17 cellular contexts compared by ENCODE assay signal in the genomic region with DNA sequence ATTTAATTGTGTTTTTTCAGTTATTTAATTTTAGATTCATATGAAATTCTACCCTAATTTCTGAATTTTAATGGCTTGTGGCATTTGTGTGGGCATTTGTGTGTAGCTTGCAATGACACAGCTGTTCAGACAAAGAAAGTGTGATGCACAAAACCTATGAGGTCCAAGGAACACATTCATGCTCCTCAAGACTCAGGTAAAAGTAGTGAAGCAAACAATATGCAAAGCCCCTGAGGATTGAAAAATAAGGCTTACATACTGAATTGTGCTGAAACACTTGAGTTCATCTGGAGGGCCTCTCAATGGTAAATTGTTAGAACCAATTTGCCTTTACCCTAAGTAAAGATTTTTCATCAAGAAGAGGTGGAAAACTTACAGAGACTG. TPM values are rescaled to one million over a fixed set of nuclear protein-coding genes. Genes with fewer than 3 reads are reported as not detected.
A peak's percentile ranks its signal among the peaks of the same experiment; 100 is the strongest.
DNase-seq lines count a peak whose midpoint lies in the region; ATAC-seq and TF ChIP-seq lines count a peak whose summit lies in the region.
"Had no signal": no experiment of that assay in that cellular context is flagged by ENCODE, and none has a peak within 500 bp of the region (broad histone marks: within the 10 kb centered on the region; RNA-seq: fewer than 3 reads in every experiment).

No MANE protein-coding gene starts in this region.

- peak overlapping the region; percentile 96 for H3K27ac ChIP-seq in DND-41 (ENCODE audit: low read length)
- peak overlapping the region; percentile 46 for H3K27ac ChIP-seq in epithelial cell of prostate
- H3K27ac ChIP-seq: esophagus squamous epithelium, neutrophil had no signal

- H3K4me2 ChIP-seq in DND-41 (ENCODE audit: insufficient read depth, low read length): peak overlapping the region; percentile 36

- no peaks in the 10 kb centered on the region for H3K27me3 ChIP-seq in DND-41 (ENCODE audit: insufficient read depth, low read length, poor library complexity)
- H3K27me3 ChIP-seq: esophagus squamous epithelium, heart right ventricle, neutrophil had no signal

- H3K4me1 Mint-ChIP-seq in activated CD8-positive, alpha-beta T cell treated with anti-CD3 and anti-CD28 coated beads for 36 hours (ENCODE audit: low read depth): peaks cover 41% of the 10 kb centered on the region

- peak overlapping the region; percentile 69 for H3K9ac ChIP-seq in DND-41 (ENCODE audit: low read depth, low read length)

- ATAC-seq in DND-41 (ENCODE audit: insufficient read depth, low read depth) (peak; percentile 52), GM19395 (IDR thresholded peaks at IDR 0.05; ENCODE audit: unreplicated experiment) (peak; percentile 40), HG03432 (IDR thresholded peaks at IDR 0.05; ENCODE audit: unreplicated experiment) (peak; percentile 34), left cardiac atrium (no peak)
- no peak for ATAC-seq in activated CD8-positive, alpha-beta T cell treated with anti-CD3 and anti-CD28 coated beads for 36 hours

- peak; percentile 53 for DNase-seq in DND-41
- no peak for DNase-seq in epithelial cell of prostate (ENCODE audit: low read depth, low spot score)
- DNase-seq in left cardiac atrium: no peak
- DNase-seq in NCI-H69 (lab: John Stamatoyannopoulos, UW): no peak
- no peak for DNase-seq in activated CD8-positive, alpha-beta T cell treated with anti-CD3 and anti-CD28 coated beads for 36 hours
- DNase-seq in NCI-H1105 treated with DMSO at 0.1 percent for 48 hours (lab: John Stamatoyannopoulos, UW): no peak
- DNase-seq: activated CD4-positive, CD25-positive, alpha-beta regulatory T cell treated with anti-CD3 and anti-CD28 coated beads, Interleukin-2, amount 50 U/mL, for 72 hours; activated naive CD4-positive, alpha-beta T cell; esophagus squamous epithelium; heart right ventricle; NCI-H2029; NCI-H774 had no signal

- intact Hi-C loops in left cardiac atrium (cut with DNase I): no loop called here
- intact Hi-C loops in activated CD8-positive, alpha-beta T cell treated with anti-CD3 and anti-CD28 coated beads for 36 hours (cut with micrococcal nuclease): no loop called here

- peaks cover 4% of the 10 kb centered on the region for H3K36me3 ChIP-seq in DND-41 (ENCODE audit: insufficient read depth, low read length)
- H3K36me3 ChIP-seq: esophagus squamous epithelium, heart right ventricle, neutrophil had no signal

- CTCF ChIA-PET in activated CD8-positive, alpha-beta T cell treated with anti-CD3 and anti-CD28 coated beads for 36 hours (lab: Charles Lee): interaction anchor here (1.0 to 1.4 kb wide), 4 partner anchors 9 to 41 kb away, joined by 3 to 5 read pairs (median 4); no protein-coding TSS in a partner anchor

- H3K4me3 ChIP-seq in DND-41 (ENCODE audit: low read depth in 1 of 2, low read length in 2 of 2): no peak overlapping the region
- H3K4me3 ChIP-seq: esophagus squamous epithelium, heart right ventricle had no signal

- H3K9me3 Mint-ChIP-seq in activated CD8-positive, alpha-beta T cell treated with anti-CD3 and anti-CD28 coated beads for 36 hours: peaks cover 5% of the 10 kb centered on the region

- peaks cover 17% of the 10 kb centered on the region for H3K79me2 ChIP-seq in DND-41 (ENCODE audit: insufficient read depth, low read length)

- H3K36me3 Mint-ChIP-seq in activated CD8-positive, alpha-beta T cell treated with anti-CD3 and anti-CD28 coated beads for 36 hours (ENCODE audit: low read depth): peaks cover 20% of the 10 kb centered on the region

- H2AFZ ChIP-seq in DND-41 (ENCODE audit: low read depth, low read length): no peak overlapping the region

- POLR2A ChIA-PET in activated CD8-positive, alpha-beta T cell treated with anti-CD3 and anti-CD28 coated beads for 36 hours (lab: Charles Lee): interaction anchor here (0.9 to 1.2 kb wide), 4 partner anchors 10 to 31 kb away, joined by 3 read pairs; no protein-coding TSS in a partner anchor

- no peaks in the 10 kb centered on the region for H3K27me3 Mint-ChIP-seq in activated CD8-positive, alpha-beta T cell treated with anti-CD3 and anti-CD28 coated beads for 36 hours

- peaks cover 83% of the 10 kb centered on the region for H3K4me1 ChIP-seq in DND-41 (ENCODE audit: insufficient read depth, low read length)

- H3K27ac Mint-ChIP-seq in activated CD8-positive, alpha-beta T cell treated with anti-CD3 and anti-CD28 coated beads for 36 hours: no peak overlapping the region

- H3K4me3 Mint-ChIP-seq in activated CD8-positive, alpha-beta T cell treated with anti-CD3 and anti-CD28 coated beads for 36 hours: no peak overlapping the region

- TF ChIP-seq CTCF in DND-41 (IDR thresholded peaks at IDR 0.05; ENCODE audit: borderline replicate concordance, extremely low read depth, low read length, poor library complexity, severe bottlenecking): no peak
- no peak for TF ChIP-seq CTCF in activated CD8-positive, alpha-beta T cell treated with anti-CD3 and anti-CD28 coated beads for 36 hours (IDR thresholded peaks at IDR 0.05)

- H3K9me3 ChIP-seq in DND-41 (ENCODE audit: insufficient read depth, low read length, severe bottlenecking): no peaks in the 10 kb centered on the region
- H3K9me3 ChIP-seq: esophagus squamous epithelium, heart right ventricle, neutrophil had no signal

- no peaks in the 10 kb centered on the region for H4K20me1 ChIP-seq in DND-41 (ENCODE audit: insufficient read depth, low read length)

RNA-seq across cellular contexts. Expression of a gene that starts 28.1 kb away (rescaled TPM):
- 10 to 100 TPM in 1 of 2 donors, 1 to 10 TPM in 1; 4.2 to 10.3 TPM for total RNA-seq in left cardiac atrium
- total RNA-seq in activated CD8-positive, alpha-beta T cell treated with anti-CD3 and anti-CD28 coated beads for 36 hours: 100 to 1,000 TPM; 136 to 142 TPM

RNA-seq across cellular contexts. Expression of a gene that starts 53.6 kb away (rescaled TPM):
- not detected for total RNA-seq in left cardiac atrium
- total RNA-seq in activated CD8-positive, alpha-beta T cell treated with anti-CD3 and anti-CD28 coated beads for 36 hours: under 1 TPM; 0.43 to 0.56 TPM
- total RNA-seq: esophagus squamous epithelium; heart right ventricle; mesenteric fat pad; T-helper 1 cell treated with Interleukin-12 subunit alpha and Interleukin-12 subunit beta and Interleukin-4 antibody, amounts not matched to agents 30 ng/mL and 1 ng/mL, for 36 hours had no signal

Comparison
In these comparisons a context has a peak if more than half of its experiments do, and no peak if none do; other contexts are left out.
1. ATAC-seq: peak in DND-41 (single experiment), GM19395 (single experiment) and HG03432 (single experiment); none in left cardiac atrium (0 of 2) and activated CD8-positive, alpha-beta T cell treated with anti-CD3 and anti-CD28 coated beads for 36 hours (single experiment).
2. RNA of a gene that starts 28.1 kb away (total RNA-seq): 136 to 142 TPM in activated CD8-positive, alpha-beta T cell treated with anti-CD3 and anti-CD28 coated beads for 36 hours; 4.2 to 10.3 TPM in left cardiac atrium; every median in the first group is over 10 times any median in the second.